Comparison of ENCODE assay signal across 8 cellular contexts in genomic region chr6:63635165-63635562, GRCh38. TPM values are rescaled to one million over a fixed set of nuclear protein-coding genes. Genes with fewer than 3 reads are reported as not detected.
DNase-seq lines count a peak whose midpoint lies in the region; ATAC-seq and TF ChIP-seq lines count a peak whose summit lies in the region.

No MANE protein-coding gene starts in this region.

- H3K4me1 ChIP-seq in CD8-positive, alpha-beta T cell (ENCODE audit: insufficient read depth, low read length), result peaks cover 32% of the 10 kb centered on the region
- H3K4me1 ChIP-seq in neural progenitor cell (peaks cover 38% of the 10 kb centered on the region), mucosa of descending colon (ENCODE audit: low read depth) (peaks cover 29% of the 10 kb centered on the region)

- no peak overlapping the region for H3K9ac ChIP-seq in neural progenitor cell

- intact Hi-C loops in CD8-positive, alpha-beta T cell (cut with DNase I, micrococcal nuclease), result loop anchor here in 1 of 2 experiments (1.0 to 10.0 kb wide), 4 partner anchors 37 to 82 kb away; partner anchors contain the start of genes LOC128125822 and PTP4A1
- intact Hi-C loops in mucosa of descending colon (cut with DNase I, micrococcal nuclease), result loop anchor here in 1 of 2 donors (5.0 kb wide), 1 partner anchor 37 kb away; no protein-coding TSS in a partner anchor

- H3K4me3 ChIP-seq in CD8-positive, alpha-beta T cell (ENCODE audit: low read depth, low read length), result peak overlapping the region; percentile 85
- H3K4me3 ChIP-seq in coronary artery (peak overlapping the region; percentile 96), neural progenitor cell (peak overlapping the region; percentile 95), mucosa of descending colon (no peak overlapping the region)

- H3K27ac Mint-ChIP-seq in CD8-positive, alpha-beta T cell, result peak overlapping the region; percentile 96
- peak overlapping the region; percentile 85 for H3K27ac Mint-ChIP-seq in neural progenitor cell

- TF ChIP-seq CTCF in CD8-positive, alpha-beta T cell (IDR thresholded peaks at IDR 0.05), result no peak
- TF ChIP-seq CTCF in coronary artery (IDR thresholded peaks at IDR 0.05) (no peak), neural progenitor cell (IDR thresholded peaks at IDR 0.05) (no peak), mucosa of descending colon (IDR thresholded peaks at IDR 0.05) (no peak)

- no peaks in the 10 kb centered on the region for H3K27me3 ChIP-seq in CD8-positive, alpha-beta T cell (ENCODE audit: insufficient read depth, low read length)
- peaks cover 38% of the 10 kb centered on the region for H3K27me3 ChIP-seq in neural progenitor cell

- H3K27me3 Mint-ChIP-seq in CD8-positive, alpha-beta T cell (ENCODE audit: low read depth), result no peaks in the 10 kb centered on the region
- H3K27me3 Mint-ChIP-seq in neural progenitor cell (ENCODE audit: insufficient read depth, low read depth), result peaks cover 6% of the 10 kb centered on the region

- H3K27ac ChIP-seq in CD8-positive, alpha-beta T cell (ENCODE audit: low read depth, low read length), result peak overlapping the region; percentile 94
- H3K27ac ChIP-seq in coronary artery (peak overlapping the region; percentile 95 to 100), neural progenitor cell (peak overlapping the region; percentile 98)

- peak overlapping the region; percentile 92 for H3K4me2 ChIP-seq in neural progenitor cell

- peak overlapping the region; percentile 98 for H3K4me3 Mint-ChIP-seq in CD8-positive, alpha-beta T cell
- H3K4me3 Mint-ChIP-seq in neural progenitor cell, result peak overlapping the region; percentile 88

- peak overlapping the region; percentile 80 for H2AFZ ChIP-seq in neural progenitor cell (replicated peaks)

- H3K4me1 Mint-ChIP-seq in CD8-positive, alpha-beta T cell (ENCODE audit: low read depth), result peaks cover 46% of the 10 kb centered on the region
- peaks cover 36% of the 10 kb centered on the region for H3K4me1 Mint-ChIP-seq in neural progenitor cell

- H4K20me1 ChIP-seq in neural progenitor cell (ENCODE audit: low read depth), result peaks cover 35% of the 10 kb centered on the region

- no peaks in the 10 kb centered on the region for H3K9me3 Mint-ChIP-seq in CD8-positive, alpha-beta T cell
- H3K9me3 Mint-ChIP-seq in neural progenitor cell, result no peaks in the 10 kb centered on the region

- no peak for ATAC-seq in CD8-positive, alpha-beta T cell
- ATAC-seq in GM21786 (IDR thresholded peaks at IDR 0.05; ENCODE audit: unreplicated experiment) (peak; percentile 22), HG03196 (IDR thresholded peaks at IDR 0.05; ENCODE audit: unreplicated experiment) (no peak), mucosa of descending colon (no peak)

- CTCF ChIA-PET in CD8-positive, alpha-beta T cell (lab: Charles Lee), result interaction anchor here (1.0 to 1.9 kb wide), 6 partner anchors 11 to 61 kb away, joined by 3 to 5 read pairs (median 4); no protein-coding TSS in a partner anchor

- H3F3A ChIP-seq in neural progenitor cell (ENCODE audit: low read depth), result peaks cover 31% of the 10 kb centered on the region

- peaks cover 4% of the 10 kb centered on the region for H3K36me3 Mint-ChIP-seq in CD8-positive, alpha-beta T cell
- no peaks in the 10 kb centered on the region for H3K36me3 Mint-ChIP-seq in neural progenitor cell

- peak in 1 of 7 experiments; percentile 19 for DNase-seq in CD8-positive, alpha-beta T cell
- peak; percentile 26 for DNase-seq in NCI-H2227 (lab: John Stamatoyannopoulos, UW; ENCODE audit: unreplicated experiment)
- DNase-seq in coronary artery (ENCODE audit: low spot score), result no peak
- peak; percentile 55 for DNase-seq in neural progenitor cell (ENCODE audit: low spot score)
- DNase-seq in NCI-H1436 (lab: John Stamatoyannopoulos, UW), result no peak
- DNase-seq in mucosa of descending colon, result no peak

- no peaks in the 10 kb centered on the region for H3K9me3 ChIP-seq in CD8-positive, alpha-beta T cell (ENCODE audit: low read length)
- H3K9me3 ChIP-seq in neural progenitor cell (ENCODE audit: low read depth), result no peaks in the 10 kb centered on the region
- no peaks in the 10 kb centered on the region for H3K9me3 ChIP-seq in mucosa of descending colon

- H3K79me2 ChIP-seq in neural progenitor cell (ENCODE audit: low read depth), result peaks cover 41% of the 10 kb centered on the region

- no peaks in the 10 kb centered on the region for H3K36me3 ChIP-seq in CD8-positive, alpha-beta T cell (ENCODE audit: insufficient read depth, low read length)
- H3K36me3 ChIP-seq in neural progenitor cell (no peaks in the 10 kb centered on the region), mucosa of descending colon (ENCODE audit: low read depth) (peaks cover 4% of the 10 kb centered on the region)

- POLR2A ChIA-PET in CD8-positive, alpha-beta T cell (lab: Charles Lee), result interaction anchor here (0.8 to 3.4 kb wide), 10 partner anchors 10 to 104 kb away, joined by 3 to 37 read pairs (median 4); no protein-coding TSS in a partner anchor

RNA-seq across cellular contexts. Expression of gene PHF3, which starts 0.4 kb away (rescaled TPM):
- total RNA-seq in CD8-positive, alpha-beta T cell, result 100 to 1,000 TPM; 123 to 126 TPM
- total RNA-seq in neural progenitor cell (ENCODE audit: low replicate concordance), result 72.4 and 100 TPM in 2 replicates
- total RNA-seq in mucosa of descending colon, result 10 to 100 TPM; 49.7 to 78.0 (median 75.8) TPM

Comparison
In these comparisons a context has a peak if more than half of its experiments do, and no peak if none do; other contexts are left out.
1. DNase-seq: peak in NCI-H2227 (single experiment) and neural progenitor cell (single experiment); none in coronary artery (single experiment), NCI-H1436 (single experiment) and mucosa of descending colon (0 of 3).
2. Peak in every context shown above with its lines, with median percentiles within 50 percentile points of each other: H3K27ac ChIP-seq.